11 cellular contexts compared by ENCODE assay signal in the genomic region with DNA sequence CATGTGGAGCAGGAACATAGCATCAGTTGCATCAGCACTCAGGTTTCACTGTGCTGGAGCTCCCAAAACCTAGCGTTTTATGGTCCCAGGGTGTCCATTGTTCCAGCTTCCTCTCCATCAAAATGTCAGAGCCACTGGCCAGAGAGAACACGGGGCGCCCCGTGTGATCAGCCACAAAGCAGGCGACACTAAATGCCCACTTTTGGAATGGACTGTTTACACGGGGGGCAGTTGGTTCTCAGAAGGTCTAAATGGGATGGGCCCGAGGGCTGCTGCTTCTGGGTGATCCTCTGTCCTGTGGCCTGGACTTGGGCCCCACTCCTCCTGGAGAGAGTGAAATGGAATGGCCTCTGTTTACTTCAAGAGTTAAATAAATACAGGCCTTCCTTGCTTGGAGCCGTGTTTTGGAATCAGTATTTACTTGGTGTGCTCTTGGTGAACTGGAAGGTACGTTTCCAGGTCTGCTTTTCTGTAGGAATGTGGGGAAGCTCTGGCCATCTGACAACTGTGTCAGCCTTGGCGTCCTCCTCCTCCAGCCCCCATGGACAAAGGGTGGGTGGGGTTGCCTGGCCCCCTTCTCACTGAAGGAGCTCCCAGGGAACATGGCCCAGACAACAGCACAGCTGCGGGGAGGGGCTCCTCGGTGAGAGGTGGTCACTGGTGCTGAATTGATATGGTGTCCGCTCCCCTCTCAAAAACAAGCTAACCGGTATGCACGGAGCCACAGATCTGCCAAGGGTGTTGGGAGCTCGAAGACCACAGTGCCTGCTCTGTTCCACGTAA.
"Had no signal": no experiment of that assay in that cellular context is flagged by ENCODE, and none has a peak within 500 bp of the region (broad histone marks: within the 10 kb centered on the region; RNA-seq: fewer than 3 reads in every experiment).

No MANE protein-coding gene starts in this region.

- DNase-seq: activated CD4-positive, alpha-beta T cell treated with anti-CD3 and anti-CD28 coated beads for 36 hours; activated CD8-positive, alpha-beta memory T cell treated with anti-CD3 and anti-CD28 coated beads, Interleukin-2, amount 50 U/mL, for 4 hours; activated CD8-positive, alpha-beta T cell treated with anti-CD3 and anti-CD28 coated beads for 36 hours; activated naive CD4-positive, alpha-beta T cell treated with anti-CD3 and anti-CD28 coated beads for 36 hours; foreskin melanocyte; heart left ventricle; substantia nigra had no signal

- H3K4me2 ChIP-seq: smooth muscle cell had no signal

- H3K9me3 ChIP-seq: heart left ventricle, pancreas had no signal

- H3K27ac ChIP-seq: cardiac muscle cell, heart left ventricle, pancreas had no signal

- ATAC-seq: activated CD4-positive, alpha-beta T cell treated with anti-CD3 and anti-CD28 coated beads for 36 hours; activated CD8-positive, alpha-beta T cell treated with anti-CD3 and anti-CD28 coated beads for 36 hours; stimulated activated memory B cell treated with anti-CD40 and anti-IgM and Interleukin-4, amounts not matched to agents 10 μg/mL and 1 μg/mL and 100 μg/mL, for 72 hours had no signal

- H3K36me3 ChIP-seq: cardiac muscle cell, heart left ventricle, pancreas had no signal

- H3K27me3 ChIP-seq: pancreas had no signal

- H3K4me3 ChIP-seq: cardiac muscle cell, heart left ventricle, pancreas, smooth muscle cell had no signal
